Comparison of ENCODE assay signal across 18 cellular contexts in genomic region chr3:164752814-164753213, GRCh38.
"Had no signal": no experiment of that assay in that cellular context is flagged by ENCODE, and none has a peak within 500 bp of the region (broad histone marks: within the 10 kb centered on the region; RNA-seq: fewer than 3 reads in every experiment).

No MANE protein-coding gene starts in this region.

- H3K27me3 ChIP-seq: adrenal gland, thyroid gland, upper lobe of right lung had no signal

- H3K4me1 ChIP-seq: adrenal gland, left ventricle myocardium inferior, thyroid gland, upper lobe of right lung had no signal

- H3K9me3 ChIP-seq: left ventricle myocardium inferior, thyroid gland, upper lobe of right lung had no signal

- H3K4me3 ChIP-seq: adrenal gland, left ventricle myocardium inferior, thyroid gland, upper lobe of right lung had no signal

- H3K9me3 Mint-ChIP-seq: mesothelial cell of epicardium had no signal

- H3K27ac Mint-ChIP-seq: activated CD4-positive, alpha-beta T cell treated with anti-CD3 and anti-CD28 coated beads, Interleukin-2, amount 10 ng/mL, durations not matched to agents 7 days and 5 days; activated CD8-positive, alpha-beta T cell treated with anti-CD3 and anti-CD28 coated beads, Interleukin-2, amount 10 ng/mL, durations not matched to agents 7 days and 5 days; activated naive CD4-positive, alpha-beta T cell treated with anti-CD3 and anti-CD28 coated beads, Interleukin-2, amount 50 U/mL, for 72 hours; mesothelial cell of epicardium; natural killer cell; progenitor cell of endocrine pancreas; T-helper 2 cell treated with Interferon-gamma antibody and Interleukin-4, amounts not matched to agents 5 μg/mL and 100 μg/mL, for 36 hours had no signal

- ATAC-seq: activated CD8-positive, alpha-beta T cell treated with anti-CD3 and anti-CD28 coated beads, Interleukin-2, amount 10 ng/mL, durations not matched to agents 7 days and 5 days; activated naive CD4-positive, alpha-beta T cell treated with anti-CD3 and anti-CD28 coated beads, Interleukin-2, amount 50 U/mL, for 72 hours; natural killer cell; stimulated activated naive CD8-positive, alpha-beta T cell treated with anti-CD3 and anti-CD28 coated beads, Interleukin-15, Interleukin-2, amounts not matched to agents 100 U/mL and 50 U/mL, for 24 hours; upper lobe of right lung had no signal

- H3K36me3 Mint-ChIP-seq: activated naive CD4-positive, alpha-beta T cell treated with anti-CD3 and anti-CD28 coated beads, Interleukin-2, amount 50 U/mL, for 72 hours; mesothelial cell of epicardium had no signal

- H3K27ac ChIP-seq: adrenal gland, left ventricle myocardium inferior, thyroid gland, upper lobe of right lung, WERI-Rb-1 had no signal

- H3K36me3 ChIP-seq: adrenal gland, left ventricle myocardium inferior, thyroid gland, upper lobe of right lung, WERI-Rb-1 had no signal

- H3K4me1 Mint-ChIP-seq: activated CD4-positive, alpha-beta T cell treated with anti-CD3 and anti-CD28 coated beads, Interleukin-2, amount 10 ng/mL, durations not matched to agents 7 days and 5 days; mesothelial cell of epicardium; natural killer cell had no signal

- H3K27me3 Mint-ChIP-seq: activated CD4-positive, alpha-beta T cell treated with anti-CD3 and anti-CD28 coated beads, Interleukin-2, amount 10 ng/mL, durations not matched to agents 7 days and 5 days; progenitor cell of endocrine pancreas had no signal

- H3K4me3 Mint-ChIP-seq: activated CD4-positive, alpha-beta T cell treated with anti-CD3 and anti-CD28 coated beads, Interleukin-2, amount 10 ng/mL, durations not matched to agents 7 days and 5 days; activated CD8-positive, alpha-beta T cell treated with anti-CD3 and anti-CD28 coated beads, Interleukin-2, amount 10 ng/mL, durations not matched to agents 7 days and 5 days; mesothelial cell of epicardium; natural killer cell; T-helper 2 cell treated with Interferon-gamma antibody and Interleukin-4, amounts not matched to agents 5 μg/mL and 100 μg/mL, for 36 hours had no signal

- DNase-seq: activated CD4-positive, alpha-beta T cell treated with anti-CD3 and anti-CD28 coated beads, Interleukin-2, amount 10 ng/mL, durations not matched to agents 7 days and 5 days; activated CD4-positive, CD25-positive, alpha-beta regulatory T cell treated with anti-CD3 and anti-CD28 coated beads, Interleukin-2, amount 50 U/mL, for 72 hours; activated CD8-positive, alpha-beta T cell treated with anti-CD3 and anti-CD28 coated beads, Interleukin-2, amount 10 ng/mL, durations not matched to agents 7 days and 5 days; adrenal gland; central memory CD4-positive, alpha-beta T cell; effector memory CD4-positive, alpha-beta T cell; hippocampal formation; left ventricle myocardium inferior; natural killer cell; stimulated activated CD4-positive, alpha-beta T cell treated with anti-CD3 and anti-CD28 coated beads, Interleukin-4, amount 100 ng/mL, for 4 hours; stimulated activated naive CD8-positive, alpha-beta T cell treated with anti-CD3 and anti-CD28 coated beads, Interleukin-15, Interleukin-2, amounts not matched to agents 100 U/mL and 50 U/mL, for 24 hours; thyroid gland; upper lobe of right lung; WERI-Rb-1 had no signal
